Comparison of ENCODE assay signal across 20 cellular contexts in genomic region chr2:19299032-19299431, GRCh38. TPM values are rescaled to one million over a fixed set of nuclear protein-coding genes. Genes with fewer than 3 reads are reported as not detected.
DNase-seq lines count a peak whose midpoint lies in the region; ATAC-seq and TF ChIP-seq lines count a peak whose summit lies in the region.
"Had no signal": no experiment of that assay in that cellular context is flagged by ENCODE, and none has a peak within 500 bp of the region (broad histone marks: within the 10 kb centered on the region; RNA-seq: fewer than 3 reads in every experiment).

No MANE protein-coding gene starts in this region.

- H3K23ac ChIP-seq in mesenchymal stem cell (ENCODE audit: low read length in 2 of 2), result no peak overlapping the region
- H3K23ac ChIP-seq in H9 (ENCODE audit: insufficient read length, low read depth, low read length), result no peak overlapping the region

- intact Hi-C loops in esophagus muscularis mucosa (cut with DNase I), result no loop called here
- intact Hi-C loops in activated CD4-positive, alpha-beta T cell treated with anti-CD3 and anti-CD28 coated beads for 36 hours (cut with DNase I, micrococcal nuclease), result no loop called here

- H3K14ac ChIP-seq in mesenchymal stem cell (ENCODE audit: low read length in 2 of 2) (no peak overlapping the region), H9 (ENCODE audit: insufficient read depth, low read length) (no peak overlapping the region)

- H2BK5ac ChIP-seq in mesenchymal stem cell (ENCODE audit: low read depth, low read length, poor library complexity, severe bottlenecking), result no peak overlapping the region
- no peak overlapping the region for H2BK5ac ChIP-seq in H9 (ENCODE audit: insufficient read length, low read length)

- H2BK12ac ChIP-seq in mesenchymal stem cell (ENCODE audit: low read length in 2 of 2), result no peak overlapping the region
- H2BK12ac ChIP-seq in H9 (ENCODE audit: insufficient read length, low read depth, low read length), result no peak overlapping the region

- H3K4me1 ChIP-seq in esophagus muscularis mucosa (peaks cover 0 to 18% (median 11%) of the 10 kb centered on the region in 4 donors), mesenchymal stem cell (ENCODE audit: control insufficient read depth, insufficient read depth, low read depth, low read length) (peaks cover 2% of the 10 kb centered on the region), H9 (ENCODE audit: insufficient read depth, low read length) (no peaks in the 10 kb centered on the region)
- H3K4me1 ChIP-seq: BE2C had no signal

- H2AK5ac ChIP-seq in mesenchymal stem cell (ENCODE audit: low read length, severe bottlenecking) (no peak overlapping the region), H9 (ENCODE audit: insufficient read length, low read length) (no peak overlapping the region)

- TF ChIP-seq POLR2A in esophagus muscularis mucosa (IDR thresholded peaks at IDR 0.05; ENCODE audit: low read depth), result no peak

- 27% methylated on average over 7 of the region's 7 CpGs for WGBS in esophagus muscularis mucosa
- 0% methylated on average over 1 of the region's 7 CpGs for WGBS in mesenchymal stem cell
- no CpG with 5 or more reads among the region's 7 CpGs for WGBS in H9 (ENCODE audit: extremely low coverage, insufficient read length, low lambda C conversion rate)

- peaks cover 2% of the 10 kb centered on the region for H3K27me3 Mint-ChIP-seq in activated CD4-positive, alpha-beta T cell treated with anti-CD3 and anti-CD28 coated beads for 36 hours
- no peaks in the 10 kb centered on the region; the same call in 1 of the 2 replicates for H3K27me3 Mint-ChIP-seq in H9 (ENCODE audit: low read depth)
- H3K27me3 Mint-ChIP-seq: CD4-positive, alpha-beta T cell had no signal

- CTCF ChIA-PET in activated CD4-positive, alpha-beta T cell treated with anti-CD3 and anti-CD28 coated beads for 36 hours (lab: Charles Lee), result no interaction called here

- no peaks in the 10 kb centered on the region for H3K9me3 Mint-ChIP-seq in activated CD4-positive, alpha-beta T cell treated with anti-CD3 and anti-CD28 coated beads for 36 hours (ENCODE audit: low read depth)
- no peaks in the 10 kb centered on the region for H3K9me3 Mint-ChIP-seq in H9
- H3K9me3 Mint-ChIP-seq: CD4-positive, alpha-beta T cell had no signal

- H4K5ac ChIP-seq in H9 (ENCODE audit: insufficient read length, low read depth, low read length), result no peak overlapping the region

- H3K36me3 ChIP-seq in esophagus muscularis mucosa, result no peaks in the 10 kb centered on the region
- no peaks in the 10 kb centered on the region for H3K36me3 ChIP-seq in mesenchymal stem cell (ENCODE audit: control insufficient read depth in 1 of 2, insufficient read depth in 2 of 2, low read depth in 1 of 2, low read length in 2 of 2)
- H3K36me3 ChIP-seq: BE2C had no signal

- no peak overlapping the region for H4K8ac ChIP-seq in mesenchymal stem cell (ENCODE audit: low read length)
- no peak overlapping the region for H4K8ac ChIP-seq in H9 (replicated peaks; ENCODE audit: insufficient read length, low read depth, low read length)

- H3K36me3 Mint-ChIP-seq in activated CD4-positive, alpha-beta T cell treated with anti-CD3 and anti-CD28 coated beads for 36 hours (ENCODE audit: low read depth), result no peaks in the 10 kb centered on the region
- H3K36me3 Mint-ChIP-seq in H9 (ENCODE audit: insufficient read depth in 1 of 3, low read depth in 3 of 3), result no peaks in the 10 kb centered on the region

- no peak for ATAC-seq in activated CD4-positive, alpha-beta T cell treated with anti-CD3 and anti-CD28 coated beads for 36 hours
- ATAC-seq: GM12878 had no signal

- H3K79me2 ChIP-seq in H9 (ENCODE audit: insufficient read depth, low read length), result no peaks in the 10 kb centered on the region

- H3K18ac ChIP-seq in mesenchymal stem cell (ENCODE audit: low read depth in 1 of 2, low read length in 2 of 2) (no peak overlapping the region), H9 (ENCODE audit: insufficient read length, low read depth, low read length) (no peak overlapping the region)

- H4K20me1 ChIP-seq in H9 (ENCODE audit: control insufficient read depth, insufficient read depth, insufficient read length), result no peaks in the 10 kb centered on the region

- H3K4me3 ChIP-seq in esophagus muscularis mucosa (no peak overlapping the region), mesenchymal stem cell (ENCODE audit: insufficient read depth in 1 of 2, low read depth in 1 of 2, low read length in 2 of 2) (no peak overlapping the region)
- H3K4me3 ChIP-seq: GM12878, GM23248 had no signal

- H3K27ac ChIP-seq in esophagus muscularis mucosa (replicated peaks in 1 of 4) (peak overlapping the region; percentile 20 to 35 (median 34)), mesenchymal stem cell (ENCODE audit: low read length, poor library complexity, severe bottlenecking) (no peak overlapping the region), H9 (ENCODE audit: insufficient read length, low read depth, low read length) (no peak overlapping the region)
- H3K27ac ChIP-seq: 22Rv1, GM23248 had no signal

- no peak overlapping the region for H2AFZ ChIP-seq in mesenchymal stem cell (ENCODE audit: low read depth, low read length)
- no peak overlapping the region for H2AFZ ChIP-seq in H9 (ENCODE audit: low read length)
- H2AFZ ChIP-seq: GM23248 had no signal

- H3K79me1 ChIP-seq in mesenchymal stem cell (replicated peaks; ENCODE audit: low read length, poor library complexity, severe bottlenecking) (no peaks in the 10 kb centered on the region), H9 (ENCODE audit: insufficient read depth, low read depth, low read length, poor library complexity, severe bottlenecking) (no peaks in the 10 kb centered on the region)

- TF ChIP-seq CTCF in esophagus muscularis mucosa (IDR thresholded peaks at IDR 0.05) (no peak), H9 (conservative IDR thresholded peaks at IDR 0.05) (no peak)

- DNase-seq in DMS53 (lab: John Stamatoyannopoulos, UW) (peak; percentile 5), DMS53 treated with DMSO at 0.1 percent for 48 hours (lab: John Stamatoyannopoulos, UW; ENCODE audit: unreplicated experiment) (no peak), amniotic epithelial cell (ENCODE audit: low read depth) (peak; percentile 61), esophagus muscularis mucosa (ENCODE audit: extremely low spot score) (peak; percentile 70), mesenchymal stem cell (peak; percentile 78), T-helper 9 cell (no peak), H9 (no peak)
- no peak for DNase-seq in activated CD4-positive, alpha-beta T cell treated with anti-CD3 and anti-CD28 coated beads for 36 hours
- DNase-seq: BE2C; CD4-positive, alpha-beta T cell; DND-41; GDM1; GM23248; MM.1S; NCI-H1105; NCI-H1694 treated with DMSO at 0.1 percent for 48 hours; NCI-H345; NCI-H774 had no signal

- H3K9ac ChIP-seq in mesenchymal stem cell (ENCODE audit: low read length), result no peak overlapping the region
- no peak overlapping the region for H3K9ac ChIP-seq in H9 (ENCODE audit: extremely low read depth, insufficient read length, low read length)
- H3K9ac ChIP-seq: GM23248 had no signal

- TF ChIP-seq EP300 in esophagus muscularis mucosa (IDR thresholded peaks at IDR 0.05), result peak; percentile 46

- no peaks in the 10 kb centered on the region for H3K4me1 Mint-ChIP-seq in activated CD4-positive, alpha-beta T cell treated with anti-CD3 and anti-CD28 coated beads for 36 hours
- H3K4me1 Mint-ChIP-seq in H9, result 0 out of 4 replicates have a peak, but pooled peaks cover 0 to 3% of the 10 kb centered on the region in 2 experiments

- H3K27ac Mint-ChIP-seq in activated CD4-positive, alpha-beta T cell treated with anti-CD3 and anti-CD28 coated beads for 36 hours, result no peak overlapping the region
- H3K27ac Mint-ChIP-seq in H9, result no peak overlapping the region
- H3K27ac Mint-ChIP-seq: CD4-positive, alpha-beta T cell had no signal

- H2BK20ac ChIP-seq in H9 (ENCODE audit: low read depth, low read length, poor library complexity, severe bottlenecking), result no peak overlapping the region

- H3K23me2 ChIP-seq in H9 (ENCODE audit: insufficient read length, low read depth, low read length, poor library complexity, severe bottlenecking), result no peaks in the 10 kb centered on the region

- H2BK15ac ChIP-seq in mesenchymal stem cell (ENCODE audit: low read depth, poor library complexity, severe bottlenecking) (no peak overlapping the region), H9 (ENCODE audit: low read depth, low read length) (no peak overlapping the region)

- no peak overlapping the region for H3T11ph ChIP-seq in H9 (ENCODE audit: low read length)

- H3K4me2 ChIP-seq in mesenchymal stem cell (ENCODE audit: low read length, poor library complexity, severe bottlenecking), result no peak overlapping the region
- no peak overlapping the region for H3K4me2 ChIP-seq in H9 (ENCODE audit: insufficient read depth, insufficient read length, low read length)

- no peak overlapping the region for H3K4me3 Mint-ChIP-seq in activated CD4-positive, alpha-beta T cell treated with anti-CD3 and anti-CD28 coated beads for 36 hours
- no peak overlapping the region for H3K4me3 Mint-ChIP-seq in H9
- H3K4me3 Mint-ChIP-seq: CD4-positive, alpha-beta T cell had no signal

- H3K4ac ChIP-seq in mesenchymal stem cell (ENCODE audit: low read depth in 1 of 2, low read length in 2 of 2) (no peak overlapping the region), H9 (ENCODE audit: low read depth, low read length) (no peak overlapping the region)

- H4K91ac ChIP-seq in mesenchymal stem cell (ENCODE audit: low read length) (no peak overlapping the region), H9 (ENCODE audit: insufficient read length, low read depth, low read length) (no peak overlapping the region)

- H3K56ac ChIP-seq in H9 (ENCODE audit: insufficient read length, low read depth, low read length), result no peak overlapping the region

- no peaks in the 10 kb centered on the region for H3K27me3 ChIP-seq in esophagus muscularis mucosa
- H3K27me3 ChIP-seq in mesenchymal stem cell (ENCODE audit: control insufficient read depth in 1 of 2, insufficient read depth in 1 of 2, low read length in 2 of 2), result no peaks in the 10 kb centered on the region
- H3K27me3 ChIP-seq in H9 (ENCODE audit: insufficient read depth, low read length), result no peaks in the 10 kb centered on the region
- H3K27me3 ChIP-seq: BE2C had no signal

- H3K9me3 ChIP-seq in esophagus muscularis mucosa (no peaks in the 10 kb centered on the region), mesenchymal stem cell (ENCODE audit: control insufficient read depth, low read length) (no peaks in the 10 kb centered on the region), H9 (ENCODE audit: control insufficient read depth, low read depth, low read length) (no peaks in the 10 kb centered on the region)
- H3K9me3 ChIP-seq: BE2C had no signal

- POLR2A ChIA-PET in activated CD4-positive, alpha-beta T cell treated with anti-CD3 and anti-CD28 coated beads for 36 hours (lab: Charles Lee), result no interaction called here

- H2BK120ac ChIP-seq in mesenchymal stem cell (ENCODE audit: low read depth, low read length) (no peak overlapping the region), H9 (ENCODE audit: low read depth, low read length, poor library complexity, severe bottlenecking) (no peak overlapping the region)

RNA-seq across cellular contexts. Expression of gene OSR1, which starts 59.4 kb away (rescaled TPM):
- 10 to 100 TPM; 50.3 to 99.6 (median 74.7) TPM for total RNA-seq in esophagus muscularis mucosa
- 2.6 TPM for polyA plus RNA-seq in mesenchymal stem cell (2013, experiment 1 of 2)
- polyA plus RNA-seq in mesenchymal stem cell (2013, experiment 2 of 2), result 2.7 TPM
- not detected for total RNA-seq in activated CD4-positive, alpha-beta T cell treated with anti-CD3 and anti-CD28 coated beads for 36 hours
- 0.24 and 0.35 TPM in 2 replicates for total RNA-seq in H9 (2021)
- total RNA-seq: CD4-positive, alpha-beta T cell; GM12878 had no signal
- polyA plus RNA-seq: GM12878 had no signal

Comparison
In these comparisons a context has a peak if more than half of its experiments do, and no peak if none do; other contexts are left out.
1. DNase-seq: peak in DMS53 (single experiment), amniotic epithelial cell (single experiment), esophagus muscularis mucosa (single experiment) and mesenchymal stem cell (single experiment); none in DMS53 treated with DMSO at 0.1 percent for 48 hours (single experiment), activated CD4-positive, alpha-beta T cell treated with anti-CD3 and anti-CD28 coated beads for 36 hours (single experiment), T-helper 9 cell (single experiment) and H9 (single experiment).
2. H3K27ac ChIP-seq: peak in esophagus muscularis mucosa (4 of 4); none in mesenchymal stem cell (single experiment) and H9 (single experiment).
3. RNA of gene OSR1, which starts 59.4 kb away (total RNA-seq): 50.3 to 99.6 TPM in esophagus muscularis mucosa; 0.24 to 0.35 TPM in H9 and not detected in activated CD4-positive, alpha-beta T cell treated with anti-CD3 and anti-CD28 coated beads for 36 hours; every median in the first group is over 10 times any median in the second.